ENCODE assay signal across 34 cellular contexts in the genomic region with DNA sequence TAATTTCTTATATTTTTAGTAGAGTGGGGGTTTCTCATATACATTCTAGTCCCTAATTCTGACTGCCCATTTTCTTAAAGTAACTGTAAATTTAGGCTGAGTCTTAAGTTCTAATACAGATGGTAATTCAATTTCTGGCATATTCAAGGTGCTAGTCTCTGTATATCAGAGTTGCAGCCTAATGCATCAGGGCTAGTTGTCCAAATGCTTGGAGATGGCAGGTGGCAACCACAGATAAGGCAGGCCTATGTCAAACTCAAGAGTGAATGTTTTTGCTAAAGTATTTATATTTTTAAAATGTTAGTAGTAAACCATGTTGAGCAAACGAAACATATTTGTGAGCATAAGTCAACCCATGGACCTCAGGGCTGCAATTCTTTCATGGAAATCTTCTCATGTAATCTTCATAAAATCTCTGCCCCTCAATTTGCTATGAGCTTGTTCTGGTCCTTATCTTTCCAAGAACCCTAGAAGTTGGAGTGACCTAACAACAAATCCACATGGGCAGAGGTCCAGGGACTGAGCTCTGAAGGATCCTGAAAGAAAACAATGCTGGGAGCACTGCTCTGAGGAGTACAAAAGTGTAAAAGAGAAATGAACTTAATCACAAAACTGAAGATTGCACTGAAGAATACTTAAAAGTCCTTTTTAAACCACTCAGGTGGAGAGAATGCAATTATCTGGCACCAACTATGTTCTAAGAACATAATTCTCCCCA. TPM values are rescaled to one million over a fixed set of nuclear protein-coding genes. Genes with fewer than 3 reads are reported as not detected.
"Had no signal": no experiment of that assay in that cellular context is flagged by ENCODE, and none has a peak within 500 bp of the region (broad histone marks: within the 10 kb centered on the region; RNA-seq: fewer than 3 reads in every experiment).

No MANE protein-coding gene starts in this region.

- H3K9me3 ChIP-seq: body of pancreas, breast epithelium had no signal

- DNase-seq: activated CD4-positive, alpha-beta memory T cell treated with anti-CD3 and anti-CD28 coated beads, Interleukin-2, amount 10 ng/mL, durations not matched to agents 7 days and 5 days; activated CD4-positive, alpha-beta T cell treated with anti-CD3 and anti-CD28 coated beads for 1 hour; activated CD4-positive, alpha-beta T cell treated with anti-CD3 and anti-CD28 coated beads for 36 hours; activated CD4-positive, alpha-beta T cell treated with anti-CD3 and anti-CD28 coated beads for 48 hours; activated CD4-positive, alpha-beta T cell treated with anti-CD3 and anti-CD28 coated beads, Interleukin-2, amount 10 ng/mL, durations not matched to agents 7 days and 5 days; activated CD4-positive, alpha-beta T cell treated with anti-CD3 and anti-CD28 coated beads, Interleukin-2, amount 50 U/mL, for 48 hours; activated CD4-positive, CD25-positive, alpha-beta regulatory T cell; activated CD8-positive, alpha-beta memory T cell treated with anti-CD3 and anti-CD28 coated beads for 24 hours; activated CD8-positive, alpha-beta memory T cell treated with anti-CD3 and anti-CD28 coated beads, Interleukin-2, amount 10 ng/mL, durations not matched to agents 7 days and 5 days; activated CD8-positive, alpha-beta memory T cell treated with anti-CD3 and anti-CD28 coated beads, Interleukin-2, amount 50 U/mL, for 48 hours; activated CD8-positive, alpha-beta T cell treated with anti-CD3 and anti-CD28 coated beads, Interleukin-2, amount 10 ng/mL, durations not matched to agents 7 days and 5 days; activated effector memory CD4-positive, alpha-beta T cell treated with Interleukin-2 at 50 U/mL for 16 hours; activated gamma-delta T cell; activated naive CD4-positive, alpha-beta T cell treated with anti-CD3 and anti-CD28 coated beads, Interleukin-2, amount 10 ng/mL, durations not matched to agents 7 days and 5 days; activated naive CD4-positive, alpha-beta T cell treated with Interleukin-2 at 50 U/mL for 16 hours; activated naive CD8-positive, alpha-beta T cell treated with anti-CD3 and anti-CD28 coated beads, Interleukin-2, amount 10 ng/mL, durations not matched to agents 7 days and 5 days; activated naive CD8-positive, alpha-beta T cell treated with anti-CD3 and anti-CD28 coated beads, Interleukin-2, amount 50 U/mL, for 24 hours; activated T-cell treated with anti-CD3 and anti-CD28 coated beads, Interleukin-2, amount 50 U/mL, for 24 hours; activated T-cell treated with anti-CD3 and anti-CD28 coated beads, Interleukin-2, amount 50 U/mL, for 48 hours; amniotic stem cell; aorta; body of pancreas; brain microvascular endothelial cell; central memory CD4-positive, alpha-beta T cell; SW 1271; T-helper 1 cell; T-helper 2 cell; T-helper 9 cell; WERI-Rb-1 had no signal

- H3K4me3 ChIP-seq: body of pancreas, breast epithelium had no signal

- H3K27me3 ChIP-seq: body of pancreas, brain microvascular endothelial cell, breast epithelium had no signal

- H3K27ac ChIP-seq: body of pancreas, brain microvascular endothelial cell, breast epithelium, WERI-Rb-1 had no signal

- ATAC-seq: activated CD4-positive, alpha-beta T cell treated with anti-CD3 and anti-CD28 coated beads for 36 hours; activated CD4-positive, CD25-positive, alpha-beta regulatory T cell treated with anti-CD3 and anti-CD28 coated beads, Interleukin-2, amount 50 U/mL, for 24 hours; activated CD8-positive, alpha-beta memory T cell treated with anti-CD3 and anti-CD28 coated beads, Interleukin-2, amount 10 ng/mL, durations not matched to agents 7 days and 5 days; activated CD8-positive, alpha-beta T cell treated with anti-CD3 and anti-CD28 coated beads, Interleukin-2, amount 10 ng/mL, durations not matched to agents 7 days and 5 days; activated naive CD8-positive, alpha-beta T cell treated with anti-CD3 and anti-CD28 coated beads, Interleukin-2, amount 50 U/mL, for 24 hours; body of pancreas; WTC11 had no signal

- H3K36me3 ChIP-seq: brain microvascular endothelial cell, breast epithelium, WERI-Rb-1 had no signal

- H3K4me1 ChIP-seq: body of pancreas, breast epithelium had no signal

RNA-seq across cellular contexts. Expression of a gene that starts 27.3 kb away (rescaled TPM):
- total RNA-seq: activated CD4-positive, alpha-beta memory T cell treated with anti-CD3 and anti-CD28 coated beads, Interleukin-2, amount 10 ng/mL, durations not matched to agents 7 days and 5 days; activated CD4-positive, alpha-beta T cell treated with anti-CD3 and anti-CD28 coated beads, Interleukin-2, amount 10 ng/mL, durations not matched to agents 7 days and 5 days; activated CD8-positive, alpha-beta memory T cell treated with anti-CD3 and anti-CD28 coated beads, Interleukin-2, amount 10 ng/mL, durations not matched to agents 7 days and 5 days; activated CD8-positive, alpha-beta T cell treated with anti-CD3 and anti-CD28 coated beads, Interleukin-2, amount 10 ng/mL, durations not matched to agents 7 days and 5 days; activated naive CD8-positive, alpha-beta T cell treated with anti-CD3 and anti-CD28 coated beads, Interleukin-2, amount 10 ng/mL, durations not matched to agents 7 days and 5 days; activated T-helper 2 cell treated with anti-CD3 and anti-CD28 coated beads, Interferon-gamma antibody, Interleukin-2, Interleukin-4, amounts not matched to agents 10 μg/mL and 5 μg/mL and 100 μg/mL, durations not matched to agents 14 hours and 24 hours and 36 hours had no signal

RNA-seq across cellular contexts. Expression of a gene that starts 33.1 kb away (rescaled TPM):
- total RNA-seq: activated CD4-positive, alpha-beta memory T cell treated with anti-CD3 and anti-CD28 coated beads, Interleukin-2, amount 10 ng/mL, durations not matched to agents 7 days and 5 days; activated CD8-positive, alpha-beta memory T cell treated with anti-CD3 and anti-CD28 coated beads, Interleukin-2, amount 10 ng/mL, durations not matched to agents 7 days and 5 days; activated T-helper 2 cell treated with anti-CD3 and anti-CD28 coated beads, Interferon-gamma antibody, Interleukin-2, Interleukin-4, amounts not matched to agents 10 μg/mL and 5 μg/mL and 100 μg/mL, durations not matched to agents 14 hours and 24 hours and 36 hours; aorta; body of pancreas; WTC11 had no signal
- polyA plus RNA-seq: adipose tissue, aorta had no signal
